Comparison of ENCODE assay signal across 11 cellular contexts in the genomic region with DNA sequence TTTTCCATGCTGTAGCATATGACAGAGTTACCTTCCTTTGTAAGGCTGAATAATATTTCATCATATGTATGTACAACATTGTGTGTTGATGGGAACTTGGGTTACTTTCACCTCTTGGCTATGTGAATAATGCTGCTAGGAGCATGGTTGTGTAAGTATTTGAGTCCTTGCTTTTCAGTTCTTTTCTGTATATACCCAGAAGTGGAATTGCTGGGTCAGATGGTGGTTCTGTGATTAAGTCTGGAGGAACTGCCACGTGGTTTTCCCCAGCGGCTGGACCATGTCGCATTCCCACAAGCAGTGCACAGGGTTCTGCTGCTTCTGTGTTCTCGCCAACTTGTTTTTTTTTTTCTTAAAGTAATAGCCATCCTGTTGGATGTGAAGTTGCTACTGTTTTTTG.
DNase-seq lines count a peak whose midpoint lies in the region; ATAC-seq and TF ChIP-seq lines count a peak whose summit lies in the region.
"Had no signal": no experiment of that assay in that cellular context is flagged by ENCODE, and none has a peak within 500 bp of the region (broad histone marks: within the 10 kb centered on the region; RNA-seq: fewer than 3 reads in every experiment).

No MANE protein-coding gene starts in this region.

- no peak overlapping the region for H3K9ac ChIP-seq in muscle layer of colon (ENCODE audit: low read length)

- peaks cover 0 to 29% (median 0%) of the 10 kb centered on the region in 3 donors for H3K36me3 ChIP-seq in esophagus squamous epithelium
- H3K36me3 ChIP-seq in muscle layer of colon (ENCODE audit: insufficient read depth, low read length): no peaks in the 10 kb centered on the region
- H3K36me3 ChIP-seq in aorta (ENCODE audit: control insufficient read depth in 1 of 2, insufficient read depth in 2 of 2, low read length in 1 of 2): no peaks in the 10 kb centered on the region

- H3K4me1 ChIP-seq in esophagus squamous epithelium: peaks cover 4 to 72% (median 6%) of the 10 kb centered on the region in 3 donors
- H3K4me1 ChIP-seq in muscle layer of colon (ENCODE audit: insufficient read depth, low read length): peaks cover 29% of the 10 kb centered on the region
- H3K4me1 ChIP-seq in aorta (ENCODE audit: control insufficient read depth in 1 of 2, insufficient read depth in 2 of 2, low read length in 2 of 2): peaks cover 0 to 4% of the 10 kb centered on the region in 2 donors
- H3K4me1 ChIP-seq: foreskin keratinocyte had no signal

- ATAC-seq in Right ventricle myocardium inferior (peak; percentile 66), aorta (ENCODE audit: low FRiP score) (peak; percentile 65), HG02588 (IDR thresholded peaks at IDR 0.05; ENCODE audit: unreplicated experiment) (no peak)
- ATAC-seq: foreskin keratinocyte had no signal

- peak overlapping the region in 3 of 4 donors; percentile 46 to 58 (median 56) for H3K27ac ChIP-seq in esophagus squamous epithelium
- H3K27ac ChIP-seq in muscle layer of colon (ENCODE audit: low read depth, low read length): peak overlapping the region; percentile 51
- H3K27ac ChIP-seq in aorta (ENCODE audit: low read depth in 1 of 2, low read length in 2 of 2): peak overlapping the region; percentile 51 to 85
- H3K27ac ChIP-seq: foreskin keratinocyte had no signal

- no peaks in the 10 kb centered on the region for H3K27me3 ChIP-seq in esophagus squamous epithelium
- no peaks in the 10 kb centered on the region for H3K27me3 ChIP-seq in muscle layer of colon (ENCODE audit: control insufficient read depth in 1 of 2, insufficient read depth in 2 of 2, low read length in 2 of 2)
- H3K27me3 ChIP-seq in aorta (ENCODE audit: control insufficient read depth in 1 of 2, insufficient read depth in 2 of 2, low read length in 1 of 2): no peaks in the 10 kb centered on the region
- H3K27me3 ChIP-seq: foreskin keratinocyte had no signal

- H3K9me3 ChIP-seq in esophagus squamous epithelium (no peaks in the 10 kb centered on the region), muscle layer of colon (ENCODE audit: low read length) (no peaks in the 10 kb centered on the region), aorta (ENCODE audit: control insufficient read depth, low read length) (no peaks in the 10 kb centered on the region)

- intact Hi-C loops in Right ventricle myocardium inferior (cut with DNase I): loop anchor here (2.0 to 10.0 kb wide), 4 partner anchors 102 to 505 kb away; partner anchors contain the start of genes ANKRD10, ARHGEF7 and ING1
- intact Hi-C loops in cardiac septum (cut with DNase I): loop anchor here (5.0 kb wide), 2 partner anchors 67 to 152 kb away; no protein-coding TSS in a partner anchor
- intact Hi-C loops in esophagus squamous epithelium (cut with DNase I): loop anchor here (10.0 kb wide), 1 partner anchor 155 kb away; no protein-coding TSS in a partner anchor
- intact Hi-C loops in aorta (cut with DNase I): loop anchor here (2.0 to 10.0 kb wide), 4 partner anchors 67 to 305 kb away; partner anchors contain the start of genes ANKRD10 (in 2 of the 2) and ARHGEF7 (in 2 of the 2)

- DNase-seq in Right ventricle myocardium inferior (ENCODE audit: missing footprints) (no peak), cardiac septum (ENCODE audit: low spot score) (no peak), esophagus squamous epithelium (lab: John Stamatoyannopoulos, UW) (no peak), aorta (peak; percentile 78 to 85), NCI-H2107 treated with DMSO at 0.1 percent for 48 hours (lab: John Stamatoyannopoulos, UW; ENCODE audit: unreplicated experiment) (no peak)
- no peak for DNase-seq in stimulated activated CD4-positive, alpha-beta T cell treated with anti-CD3 and anti-CD28 coated beads, Interleukin-4, amount 100 ng/mL, for 1 hour
- DNase-seq: activated naive CD4-positive, alpha-beta T cell treated with anti-CD3 and anti-CD28 coated beads for 36 hours; foreskin keratinocyte; NCI-H2029 had no signal

- H3K4me3 ChIP-seq in esophagus squamous epithelium: no peak overlapping the region
- H3K4me3 ChIP-seq in muscle layer of colon (ENCODE audit: low read depth in 1 of 2, low read length in 2 of 2): no peak overlapping the region
- no peak overlapping the region for H3K4me3 ChIP-seq in aorta (ENCODE audit: low read length in 2 of 2)

- TF ChIP-seq CTCF in esophagus squamous epithelium (IDR thresholded peaks at IDR 0.05): no peak

- no peak for TF ChIP-seq POLR2A in esophagus squamous epithelium (IDR thresholded peaks at IDR 0.05)

- 51 to 60% methylated on average over 4 of the region's 4 CpGs for WGBS in esophagus squamous epithelium, 2 donors
- WGBS in aorta, 2 donors: 1 to 4% methylated on average over 4 of the region's 4 CpGs

Comparison
In these comparisons a context has a peak if more than half of its experiments do, and no peak if none do; other contexts are left out.
1. DNase-seq: peak in aorta (2 of 2); none in Right ventricle myocardium inferior (single experiment), cardiac septum (single experiment), esophagus squamous epithelium (single experiment), NCI-H2107 treated with DMSO at 0.1 percent for 48 hours (single experiment) and stimulated activated CD4-positive, alpha-beta T cell treated with anti-CD3 and anti-CD28 coated beads, Interleukin-4, amount 100 ng/mL, for 1 hour (single experiment).
2. Peak in every context shown above with its lines, with median percentiles within 50 percentile points of each other: H3K27ac ChIP-seq.